Comparison of ENCODE assay signal across 11 cellular contexts in genomic region chr1:10779201-10779600, GRCh38. TPM values are rescaled to one million over a fixed set of nuclear protein-coding genes. Genes with fewer than 3 reads are reported as not detected.
A peak's percentile ranks its signal among the peaks of the same experiment; 100 is the strongest.
DNase-seq lines count a peak whose midpoint lies in the region; ATAC-seq and TF ChIP-seq lines count a peak whose summit lies in the region.
"Had no signal": no experiment of that assay in that cellular context is flagged by ENCODE, and none has a peak within 500 bp of the region (broad histone marks: within the 10 kb centered on the region; RNA-seq: fewer than 3 reads in every experiment).

No MANE protein-coding gene starts in this region.

- 38 to 41% methylated on average over 14 to 17 of the region's 18 CpGs for WGBS in esophagus squamous epithelium, 2 donors
- WGBS in upper lobe of left lung, 2 donors: 61 to 68% methylated on average over 18 of the region's 18 CpGs

- H3K4me3 ChIP-seq in esophagus squamous epithelium (peak overlapping the region in 3 of 4 donors; percentile 18 to 43 (median 22)), upper lobe of left lung (no peak overlapping the region)
- H3K4me3 ChIP-seq: hepatocyte had no signal

- TF ChIP-seq CTCF in esophagus squamous epithelium (IDR thresholded peaks at IDR 0.05) (no peak), upper lobe of left lung (IDR thresholded peaks at IDR 0.05) (no peak)

- no peaks in the 10 kb centered on the region for H3K27me3 ChIP-seq in esophagus squamous epithelium
- H3K27me3 ChIP-seq in upper lobe of left lung: no peaks in the 10 kb centered on the region
- H3K27me3 ChIP-seq: hepatocyte had no signal

- no peaks in the 10 kb centered on the region for H3K9me3 ChIP-seq in esophagus squamous epithelium
- H3K9me3 ChIP-seq in upper lobe of left lung: no peaks in the 10 kb centered on the region

- peak overlapping the region; percentile 84 to 91 (median 87) for H3K27ac ChIP-seq in esophagus squamous epithelium
- H3K27ac ChIP-seq in upper lobe of left lung: peak overlapping the region in 1 of 4 donors; percentile 26
- H3K27ac ChIP-seq: hepatocyte had no signal

- intact Hi-C loops in Right ventricle myocardium superior (cut with DNase I): no loop called here
- intact Hi-C loops in cardiac septum (cut with DNase I): no loop called here
- intact Hi-C loops in esophagus squamous epithelium (cut with DNase I): no loop called here

- H3K4me1 ChIP-seq in esophagus squamous epithelium (peaks cover 38 to 85% (median 44%) of the 10 kb centered on the region in 3 donors), upper lobe of left lung (peaks cover 0 to 10% (median 6%) of the 10 kb centered on the region in 4 donors)

- ATAC-seq in Right ventricle myocardium superior (ENCODE audit: poor library complexity) (peak; percentile 41), upper lobe of left lung (ENCODE audit: low FRiP score in 2 of 2) (no peak)
- ATAC-seq: activated T-cell treated with anti-CD3 and anti-CD28 coated beads, Interleukin-2, amount 50 U/mL, for 4 hours had no signal

- H3K36me3 ChIP-seq in esophagus squamous epithelium (no peaks in the 10 kb centered on the region), upper lobe of left lung (no peaks in the 10 kb centered on the region)

- no peak for TF ChIP-seq EP300 in upper lobe of left lung (IDR thresholded peaks at IDR 0.05)

- DNase-seq in Right ventricle myocardium superior (peak; percentile 44), cardiac septum (ENCODE audit: low spot score) (no peak), NCI-H526 treated with DMSO at 0.1 percent for 48 hours (lab: John Stamatoyannopoulos, UW) (peak; percentile 64), esophagus squamous epithelium (lab: John Stamatoyannopoulos, UW) (no peak), upper lobe of left lung (peak; percentile 49 to 81), Ammon's horn (ENCODE audit: low spot score) (no peak), AG08395 (ENCODE audit: low spot score) (no peak), GF-D8 (lab: John Stamatoyannopoulos, UW) (no peak)
- DNase-seq: activated T-cell treated with anti-CD3 and anti-CD28 coated beads, Interleukin-2, amount 50 U/mL, for 4 hours; NCI-H187 treated with DMSO at 0.1 percent for 48 hours had no signal

- TF ChIP-seq POLR2A in esophagus squamous epithelium (IDR thresholded peaks at IDR 0.05) (no peak), upper lobe of left lung (IDR thresholded peaks at IDR 0.05) (no peak)

RNA-seq across cellular contexts. Expression of gene CASZ1, which starts 17.2 kb away (rescaled TPM):
- total RNA-seq in Right ventricle myocardium superior (50.3 TPM), cardiac septum (82.0 TPM), esophagus squamous epithelium (10 to 100 TPM; 13.1 to 33.7 (median 20.9) TPM), upper lobe of left lung (100 to 1,000 TPM in 2 of 6 donors, 10 to 100 TPM in 4; 39.7 to 112 (median 60.8) TPM)

Comparison
In these comparisons a context has a peak if more than half of its experiments do, and no peak if none do; other contexts are left out.
1. DNase-seq: peak in Right ventricle myocardium superior (single experiment), NCI-H526 treated with DMSO at 0.1 percent for 48 hours (single experiment) and upper lobe of left lung (2 of 2); none in cardiac septum (single experiment), esophagus squamous epithelium (single experiment), Ammon's horn (single experiment), AG08395 (single experiment) and GF-D8 (single experiment).
2. H3K4me3 ChIP-seq: peak in esophagus squamous epithelium (3 of 4); none in upper lobe of left lung (0 of 4).